ENCODE assay signal across 9 cellular contexts in genomic region chr12:46385439-46385838, GRCh38. TPM values are rescaled to one million over a fixed set of nuclear protein-coding genes. Genes with fewer than 3 reads are reported as not detected.
DNase-seq lines count a peak whose midpoint lies in the region; ATAC-seq and TF ChIP-seq lines count a peak whose summit lies in the region.
"Had no signal": no experiment of that assay in that cellular context is flagged by ENCODE, and none has a peak within 500 bp of the region (broad histone marks: within the 10 kb centered on the region; RNA-seq: fewer than 3 reads in every experiment).

No MANE protein-coding gene starts in this region.

- no TSS peak for BruUV-seq in PC-9 (replicated peaks; lab: Mats Ljungman, UMichigan)

- H3F3A ChIP-seq in PC-9 (ENCODE audit: insufficient read depth, low read depth) = peaks cover 45% of the 10 kb centered on the region

- no peak overlapping the region for H2AFZ ChIP-seq in PC-9

- intact Hi-C loops in PC-9 (cut with micrococcal nuclease; ENCODE audit: unreplicated experiment) = loop anchor here (2.0 kb wide), 1 partner anchor 109 kb away; no protein-coding TSS in a partner anchor
- intact Hi-C loops in right cardiac atrium (cut with DNase I) = loop anchor here in 1 of 4 donors (10.0 kb wide), 1 partner anchor 79 kb away; no protein-coding TSS in a partner anchor

- H4K20me1 ChIP-seq in PC-9 (ENCODE audit: insufficient read depth) = no peaks in the 10 kb centered on the region

- POLR2A ChIA-PET in PC-9 (lab: Charles Lee; ENCODE audit: unreplicated experiment) = interaction anchor here (0.6 kb wide), 1 partner anchor 186 kb away, joined by 7 read pairs; no protein-coding TSS in a partner anchor

- no peak for ATAC-seq in right cardiac atrium

- no peaks in the 10 kb centered on the region; the same call in 1 of the 2 replicates for H3K36me3 ChIP-seq in GM06990 (ENCODE audit: control insufficient read depth, insufficient read depth, low read length)
- H3K36me3 ChIP-seq in PC-9 (ENCODE audit: low read depth) = peaks cover 24% of the 10 kb centered on the region
- no peaks in the 10 kb centered on the region for H3K36me3 ChIP-seq in SJCRH30

- peaks cover 31% of the 10 kb centered on the region for H3K79me2 ChIP-seq in PC-9 (ENCODE audit: low read depth)

- 84% methylated on average over 5 of the region's 5 CpGs for WGBS in right cardiac atrium

- DNase-seq in GM06990 (ENCODE audit: extremely low read depth, insufficient read length) (no peak), PC-9 (no peak), right cardiac atrium (no peak), SJCRH30 (no peak), hippocampal formation (lab: John Stamatoyannopoulos, UW) (no peak), OCI-M2 (lab: John Stamatoyannopoulos, UW; ENCODE audit: unreplicated experiment) (no peak)
- no peak for DNase-seq in stimulated activated CD4-positive, alpha-beta T cell treated with anti-CD3 and anti-CD28 coated beads, Interleukin-2, amount 100 ng/mL, for 24 hours
- DNase-seq: head of caudate nucleus had no signal

- 0 out of 2 replicates have a peak overlapping the region, but pooled peaks have one; percentile 19 for H3K4me3 ChIP-seq in GM06990 (replicated peaks; ENCODE audit: low read depth, low read length)
- peak overlapping the region; percentile 92 for H3K4me3 ChIP-seq in PC-9
- no peak overlapping the region for H3K4me3 ChIP-seq in right cardiac atrium (ENCODE audit: low read length)
- H3K4me3 ChIP-seq in skin epidermis = no peak overlapping the region
- H3K4me3 ChIP-seq in SJCRH30 = no peak overlapping the region

- H3K27me3 ChIP-seq in GM06990 (replicated peaks; ENCODE audit: control insufficient read depth, insufficient read depth, low read length) (no peaks in the 10 kb centered on the region), PC-9 (ENCODE audit: insufficient read depth, low read depth) (no peaks in the 10 kb centered on the region), right cardiac atrium (ENCODE audit: control insufficient read depth, insufficient read depth) (no peaks in the 10 kb centered on the region), SJCRH30 (no peaks in the 10 kb centered on the region)

- no peaks in the 10 kb centered on the region for H3K9me2 ChIP-seq in PC-9 (ENCODE audit: insufficient read depth)

- H3K4me2 ChIP-seq in PC-9 = peak overlapping the region; percentile 96

- TF ChIP-seq CTCF in GM06990 (IDR thresholded peaks at IDR 0.05; ENCODE audit: insufficient read depth, low read length, poor library complexity, severe bottlenecking) (no peak), PC-9 (conservative IDR thresholded peaks at IDR 0.05) (no peak)

- H3K4me1 ChIP-seq in PC-9 (replicated peaks; ENCODE audit: insufficient read depth) (peaks cover 50% of the 10 kb centered on the region), right cardiac atrium (ENCODE audit: control insufficient read depth, insufficient read depth, low read length) (peaks cover 10% of the 10 kb centered on the region), SJCRH30 (peaks cover 48% of the 10 kb centered on the region)

- no peaks in the 10 kb centered on the region for H3K9me3 ChIP-seq in PC-9 (ENCODE audit: insufficient read depth, low read depth)
- no peaks in the 10 kb centered on the region for H3K9me3 ChIP-seq in right cardiac atrium (ENCODE audit: control insufficient read depth, low read length)
- no peaks in the 10 kb centered on the region; the same call in 1 of the 2 replicates for H3K9me3 ChIP-seq in SJCRH30 (replicated peaks)

- CTCF ChIA-PET in PC-9 (lab: Charles Lee) = no interaction called here

- H3K27ac ChIP-seq in PC-9 (peak overlapping the region; percentile 97), right cardiac atrium (ENCODE audit: low read length) (peak overlapping the region; percentile 80), skin epidermis (peak overlapping the region in 15 of 21 experiments; percentile 23 to 100 (median 99)), SJCRH30 (no peak overlapping the region)

RNA-seq across cellular contexts. Expression of gene SLC38A2, which starts 12.9 kb away (rescaled TPM):
- total RNA-seq in PC-9 (2021) (193 and 322 TPM in 2 replicates), right cardiac atrium (100 to 1,000 TPM in 3 of 4 donors, 10 to 100 TPM in 1; 87.3 to 143 (median 115) TPM)
- 69.5 TPM for polyA plus RNA-seq in right cardiac atrium
- total RNA-seq in SJCRH30 (2014; rRNA removed; shearing (Covaris generic)) = 213 and 260 TPM in 2 replicates

Comparison
In these comparisons a context has a peak if more than half of its experiments do, and no peak if none do; other contexts are left out.
1. H3K4me3 ChIP-seq: peak in GM06990 (single experiment) and PC-9 (single experiment); none in right cardiac atrium (single experiment), skin epidermis (0 of 7) and SJCRH30 (single experiment).